In genomic region chr16:75319513-75320401, GRCh38 we compare ENCODE assay signal across 7 cellular contexts.
DNase-seq lines count a peak whose midpoint lies in the region; ATAC-seq and TF ChIP-seq lines count a peak whose summit lies in the region.

No MANE protein-coding gene starts in this region.

- DNase-seq in NCI-H226 (peak; percentile 56), epithelial cell of prostate (ENCODE audit: low read depth, low spot score) (no peak), uterus (no peak), mucosa of descending colon (no peak), SHP77 (lab: John Stamatoyannopoulos, UW) (no peak)

- peak overlapping the region; percentile 14 for H3K27ac ChIP-seq in epithelial cell of prostate
- H3K27ac ChIP-seq in uterus = peak overlapping the region; percentile 46 to 59

- no peaks in the 10 kb centered on the region for H3K4me1 ChIP-seq in uterus
- peaks cover 5% of the 10 kb centered on the region for H3K4me1 ChIP-seq in mucosa of descending colon (ENCODE audit: low read depth)

- H3K27me3 ChIP-seq in uterus = no peaks in the 10 kb centered on the region

- TF ChIP-seq POLR2A in uterus (IDR thresholded peaks at IDR 0.05) = no peak

- H3K4me3 ChIP-seq in uterus (no peak overlapping the region), mucosa of descending colon (no peak overlapping the region)

- H3K36me3 ChIP-seq in uterus (no peaks in the 10 kb centered on the region), mucosa of descending colon (ENCODE audit: low read depth) (no peaks in the 10 kb centered on the region)

- TF ChIP-seq CTCF in uterus (IDR thresholded peaks at IDR 0.05) (no peak), mucosa of descending colon (IDR thresholded peaks at IDR 0.05) (no peak)

- intact Hi-C loops in uterus (cut with DNase I; ENCODE audit: low total_unique reads) (no loop called here), mucosa of descending colon (cut with DNase I, micrococcal nuclease) (no loop called here)

- H3K9me3 ChIP-seq in uterus (no peaks in the 10 kb centered on the region), mucosa of descending colon (no peaks in the 10 kb centered on the region)

- ATAC-seq in GM18517 (IDR thresholded peaks at IDR 0.05; ENCODE audit: unreplicated experiment) = peak; percentile 92
- peak; percentile 69 for ATAC-seq in HG02610 (IDR thresholded peaks at IDR 0.05; ENCODE audit: unreplicated experiment)
- no peak for ATAC-seq in mucosa of descending colon
